ENCODE assay signal across 8 cellular contexts in the genomic region with DNA sequence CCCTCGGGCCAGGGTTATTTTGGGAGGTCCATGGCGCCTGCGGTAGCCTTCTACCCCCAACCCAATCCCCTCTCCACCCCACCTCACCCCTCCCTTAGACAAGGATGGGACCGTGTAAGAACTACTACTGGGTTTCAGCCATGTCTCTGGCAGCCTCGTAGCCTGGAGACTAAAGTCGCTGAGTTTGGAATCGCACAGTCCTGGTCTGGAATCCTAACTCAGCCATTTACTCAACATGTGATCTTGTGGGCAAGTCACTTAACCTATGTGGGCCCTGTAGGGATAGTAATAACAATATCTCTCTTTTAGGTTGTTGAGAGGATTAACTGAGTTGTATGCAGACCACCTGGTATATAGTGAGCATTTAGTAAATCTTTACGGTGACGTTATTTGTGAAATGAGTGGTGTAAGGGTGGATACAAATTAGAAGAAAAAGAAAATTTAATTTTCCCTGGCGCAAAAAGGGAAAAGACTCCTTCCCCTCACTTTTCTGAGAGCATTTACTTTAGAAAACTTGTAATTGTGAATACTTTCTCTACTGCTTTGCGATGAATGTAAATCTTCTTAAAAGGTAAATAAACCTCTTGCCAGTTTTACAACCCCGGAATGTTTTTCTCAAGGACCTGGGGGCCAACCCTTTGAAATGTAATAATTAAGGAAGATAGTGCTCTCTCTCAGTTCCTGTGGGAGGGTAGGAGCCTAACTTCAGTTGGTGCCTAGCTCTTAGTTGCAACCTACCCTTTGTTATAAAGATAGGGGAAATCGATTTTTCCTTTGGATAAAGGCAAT. TPM values are rescaled to one million over a fixed set of nuclear protein-coding genes. Genes with fewer than 3 reads are reported as not detected.
DNase-seq lines count a peak whose midpoint lies in the region; ATAC-seq and TF ChIP-seq lines count a peak whose summit lies in the region.

No MANE protein-coding gene starts in this region.

- no peak for TF ChIP-seq EP300 in ovary (IDR thresholded peaks at IDR 0.05)

- TF ChIP-seq CTCF in BE2C (IDR thresholded peaks at IDR 0.05; ENCODE audit: low read depth, low read length), result no peak
- no peak for TF ChIP-seq CTCF in fibroblast of the aortic adventitia (IDR thresholded peaks at IDR 0.05; ENCODE audit: insufficient read depth, low read length)
- no peak for TF ChIP-seq CTCF in ovary (IDR thresholded peaks at IDR 0.05)

- H3K4me1 ChIP-seq in BE2C (no peaks in the 10 kb centered on the region), ovary (ENCODE audit: insufficient read depth) (peaks cover 2% of the 10 kb centered on the region)

- peak; percentile 33 for ATAC-seq in GM19043 (IDR thresholded peaks at IDR 0.05; ENCODE audit: low read depth, unreplicated experiment)
- peak; percentile 35 for ATAC-seq in HG03439 (IDR thresholded peaks at IDR 0.05; ENCODE audit: unreplicated experiment)
- peak; percentile 67 for ATAC-seq in SK-N-SH treated with all-trans-retinoic acid at 6 μM for 48 hours

- DNase-seq in BE2C, result no peak
- DNase-seq in fibroblast of the aortic adventitia (ENCODE audit: low read depth), result no peak
- DNase-seq in ovary, result no peak
- no peak for DNase-seq in RKO (ENCODE audit: low spot score)
- DNase-seq in NCI-H128 (lab: John Stamatoyannopoulos, UW; ENCODE audit: unreplicated experiment), result no peak

- no peak for TF ChIP-seq POLR2A in ovary (IDR thresholded peaks at IDR 0.05)

- peak overlapping the region; percentile 57 to 81 for H3K27ac ChIP-seq in ovary

- H3K27me3 ChIP-seq in BE2C (no peaks in the 10 kb centered on the region), ovary (no peaks in the 10 kb centered on the region)

- intact Hi-C loops in ovary (cut with DNase I), result no loop called here

- H3K36me3 ChIP-seq in BE2C, result peaks cover 8% of the 10 kb centered on the region
- H3K36me3 ChIP-seq in ovary, result no peaks in the 10 kb centered on the region

- H3K4me3 ChIP-seq in BE2C (ENCODE audit: low read depth, low read length), result peak overlapping the region; percentile 86
- H3K4me3 ChIP-seq in fibroblast of the aortic adventitia (ENCODE audit: low read depth, low read length), result peak overlapping the region; percentile 92
- peak overlapping the region; percentile 78 for H3K4me3 ChIP-seq in ovary

- H3K9me3 ChIP-seq in BE2C, result no peaks in the 10 kb centered on the region
- H3K9me3 ChIP-seq in ovary, result no peaks in the 10 kb centered on the region

- whole genome bisulfite sequencing in ovary, 3 donors, result 17 to 21% (median 20%) methylated on average over 13 of the region's 13 CpGs

TF ChIP-seq in SK-N-SH treated with all-trans-retinoic acid at 6 μM for 48 hours, 23 proteins besides CTCF, POLR2A, EP300 and RAD21:
- no peak for TF ChIP-seq OSR1 (CRISPR knock-in tag; IDR thresholded peaks at IDR 0.05)
- TF ChIP-seq RARB (CRISPR knock-in tag; IDR thresholded peaks at IDR 0.05), result no peak
- TF ChIP-seq, protein P1, sequence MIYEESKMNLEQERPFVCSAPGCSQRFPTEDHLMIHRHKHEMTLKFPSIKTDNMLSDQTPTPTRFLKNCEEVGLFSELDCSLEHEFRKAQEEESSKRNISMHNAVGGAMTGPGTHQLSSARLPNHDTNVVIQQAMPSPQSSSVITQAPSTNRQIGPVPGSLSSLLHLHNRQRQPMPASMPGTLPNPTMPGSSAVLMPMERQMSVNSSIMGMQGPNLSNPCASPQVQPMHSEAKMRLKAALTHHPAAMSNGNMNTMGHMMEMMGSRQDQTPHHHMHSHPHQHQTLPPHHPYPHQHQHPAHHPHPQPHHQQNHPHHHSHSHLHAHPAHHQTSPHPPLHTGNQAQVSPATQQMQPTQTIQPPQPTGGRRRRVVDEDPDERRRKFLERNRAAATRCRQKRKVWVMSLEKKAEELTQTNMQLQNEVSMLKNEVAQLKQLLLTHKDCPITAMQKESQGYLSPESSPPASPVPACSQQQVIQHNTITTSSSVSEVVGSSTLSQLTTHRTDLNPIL (CRISPR knock-in tag; IDR thresholded peaks at IDR 0.05; ENCODE audit: low read depth), result no peak
- TF ChIP-seq PPARA (CRISPR knock-in tag; IDR thresholded peaks at IDR 0.05; ENCODE audit: borderline replicate concordance), result no peak
- TF ChIP-seq ZNF8 (CRISPR knock-in tag; IDR thresholded peaks at IDR 0.05), result no peak
- TF ChIP-seq PATZ1 (CRISPR knock-in tag; IDR thresholded peaks at IDR 0.05; ENCODE audit: borderline replicate concordance), result no peak
- TF ChIP-seq ZC3H10 (CRISPR knock-in tag; IDR thresholded peaks at IDR 0.05), result no peak
- TF ChIP-seq ZNF565 (CRISPR knock-in tag; conservative IDR thresholded peaks at IDR 0.05; ENCODE audit: low read depth), result no peak

RNA-seq across cellular contexts. Expression of gene MRPS15, which starts 0.6 kb away (rescaled TPM):
- polyA plus RNA-seq in BE2C (2012; ENCODE audit: insufficient read depth, insufficient read length, low read depth), result 50.9 TPM
- total RNA-seq in fibroblast of the aortic adventitia (ENCODE audit: low replicate concordance), result 26.0 and 56.2 TPM in 2 replicates
- total RNA-seq in ovary, result 10 to 100 TPM; 30.9 to 48.8 (median 37.8) TPM
- 10 to 100 TPM; 52.1 to 83.5 TPM for polyA plus RNA-seq in ovary

RNA-seq across cellular contexts. Expression of gene OSCP1, which starts 14.5 kb away (rescaled TPM):
- 1.4 TPM for polyA plus RNA-seq in BE2C (2012; ENCODE audit: insufficient read depth, insufficient read length, low read depth)
- 2.7 and 8.7 TPM in 2 replicates for total RNA-seq in fibroblast of the aortic adventitia (ENCODE audit: low replicate concordance)
- 10 to 100 TPM in 6 of 7 donors, 1 to 10 TPM in 1; 9.1 to 27.7 (median 12.2) TPM for total RNA-seq in ovary
- polyA plus RNA-seq in ovary, result 10 to 100 TPM in 1 of 2 donors, 1 to 10 TPM in 1; 9.6 to 16.1 TPM

RNA-seq across cellular contexts. Expression of gene CSF3R, which starts 17.9 kb away (rescaled TPM):
- polyA plus RNA-seq in BE2C (2012; ENCODE audit: insufficient read depth, insufficient read length, low read depth), result 0.63 TPM
- not detected in 2 replicates for total RNA-seq in fibroblast of the aortic adventitia (ENCODE audit: low replicate concordance)
- total RNA-seq in ovary, result 1 to 10 TPM; 2.2 to 5.7 (median 4.8) TPM
- 1 to 10 TPM; 1.9 to 4.3 TPM for polyA plus RNA-seq in ovary
